12 cellular contexts compared by ENCODE assay signal in the genomic region with DNA sequence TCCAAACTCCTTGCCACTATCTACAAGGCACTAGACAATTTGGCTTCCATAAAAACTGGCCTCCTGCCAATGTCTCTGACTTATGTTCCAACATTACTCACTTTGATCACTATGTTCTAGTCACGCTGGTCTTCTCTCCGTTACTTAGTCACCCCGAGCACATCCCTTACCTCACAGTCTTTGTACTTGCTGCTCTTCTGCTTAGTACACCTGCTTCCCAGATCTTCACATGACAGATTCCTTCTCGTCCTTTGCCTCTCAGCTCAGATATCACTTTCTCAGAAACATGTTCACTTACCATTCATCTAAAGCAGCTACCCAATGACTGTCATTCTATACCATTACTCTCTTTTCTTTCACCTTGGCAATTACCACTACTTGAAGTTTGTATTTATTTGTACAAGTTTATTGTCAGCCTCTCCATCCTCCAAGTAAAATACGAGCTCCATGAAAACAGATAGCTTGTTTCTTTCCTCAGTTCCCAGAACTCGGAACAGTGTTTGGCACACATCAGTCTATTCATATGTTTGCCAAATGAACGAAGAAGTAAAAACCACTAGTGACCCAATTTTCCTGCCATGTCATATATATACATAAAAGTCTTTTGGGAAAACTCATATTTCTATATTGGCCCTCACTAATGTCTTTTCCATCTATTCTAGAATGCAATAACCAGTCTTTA. TPM values are rescaled to one million over a fixed set of nuclear protein-coding genes. Genes with fewer than 3 reads are reported as not detected.
A peak's percentile ranks its signal among the peaks of the same experiment; 100 is the strongest.
DNase-seq lines count a peak whose midpoint lies in the region; ATAC-seq and TF ChIP-seq lines count a peak whose summit lies in the region.
"Had no signal": no experiment of that assay in that cellular context is flagged by ENCODE, and none has a peak within 500 bp of the region (broad histone marks: within the 10 kb centered on the region; RNA-seq: fewer than 3 reads in every experiment).

No MANE protein-coding gene starts in this region.

- no peak overlapping the region for H3K4me2 ChIP-seq in neural progenitor cell
- no peak overlapping the region for H3K4me2 ChIP-seq in mesendoderm (ENCODE audit: low read length)

- H2AFZ ChIP-seq in neural progenitor cell (replicated peaks): no peak overlapping the region

- no CpG with 5 or more reads among the region's 7 CpGs for WGBS in mesendoderm (ENCODE audit: extremely low coverage, insufficient coverage, low lambda C conversion rate)

- H2BK15ac ChIP-seq in mesendoderm (replicated peaks; ENCODE audit: low read depth): no peak overlapping the region

- H3K79me1 ChIP-seq in mesendoderm (ENCODE audit: low read length): no peaks in the 10 kb centered on the region

- H4K20me1 ChIP-seq in neural progenitor cell (ENCODE audit: low read depth): no peaks in the 10 kb centered on the region

- H3F3A ChIP-seq in neural progenitor cell (ENCODE audit: low read depth): no peaks in the 10 kb centered on the region

- peaks cover 2% of the 10 kb centered on the region for H3K9me3 Mint-ChIP-seq in neural progenitor cell
- H3K9me3 Mint-ChIP-seq: central memory CD8-positive, alpha-beta T cell had no signal

- no peaks in the 10 kb centered on the region for H3K4me1 Mint-ChIP-seq in neural progenitor cell
- H3K4me1 Mint-ChIP-seq: central memory CD8-positive, alpha-beta T cell had no signal

- no peak for ATAC-seq in HG02884 (IDR thresholded peaks at IDR 0.05; ENCODE audit: unreplicated experiment)
- no peak for ATAC-seq in HG03571 (IDR thresholded peaks at IDR 0.05; ENCODE audit: unreplicated experiment)
- ATAC-seq: T-helper 17 cell had no signal

- H3K4ac ChIP-seq in mesendoderm (ENCODE audit: low read depth, low read length): no peak overlapping the region

- H4K5ac ChIP-seq in mesendoderm (ENCODE audit: low read length): no peak overlapping the region

- TF ChIP-seq CTCF in BE2C (IDR thresholded peaks at IDR 0.05; ENCODE audit: low read depth, low read length): no peak
- TF ChIP-seq CTCF in choroid plexus epithelial cell (conservative IDR thresholded peaks at IDR 0.05; ENCODE audit: low read depth, low read length): no peak
- TF ChIP-seq CTCF in neural progenitor cell (IDR thresholded peaks at IDR 0.05): no peak

- H3K79me2 ChIP-seq in neural progenitor cell (ENCODE audit: low read depth) (no peaks in the 10 kb centered on the region), mesendoderm (ENCODE audit: control insufficient read depth, insufficient read depth, low read length) (no peaks in the 10 kb centered on the region)

- peaks cover 3% of the 10 kb centered on the region for H3K36me3 Mint-ChIP-seq in neural progenitor cell

- H3K36me3 ChIP-seq in BE2C: no peaks in the 10 kb centered on the region
- H3K36me3 ChIP-seq in neural progenitor cell: no peaks in the 10 kb centered on the region
- H3K36me3 ChIP-seq in mesendoderm (ENCODE audit: control insufficient read depth, insufficient read depth, low read length): no peaks in the 10 kb centered on the region
- H3K36me3 ChIP-seq: ovary, uterus had no signal

- H3K23ac ChIP-seq in mesendoderm (ENCODE audit: low read length): no peak overlapping the region

- no peak overlapping the region for H2BK5ac ChIP-seq in mesendoderm (ENCODE audit: low read length)

- no peak overlapping the region for H3K27ac Mint-ChIP-seq in neural progenitor cell
- H3K27ac Mint-ChIP-seq: T-helper 17 cell had no signal

- H3K27ac ChIP-seq in neural progenitor cell: no peak overlapping the region
- H3K27ac ChIP-seq in mesendoderm (ENCODE audit: low read depth, low read length): no peak overlapping the region
- H3K27ac ChIP-seq: ovary, uterus had no signal

- H4K8ac ChIP-seq in mesendoderm (ENCODE audit: low read depth, low read length): no peak overlapping the region

- no peaks in the 10 kb centered on the region for H3K9me3 ChIP-seq in BE2C
- no peaks in the 10 kb centered on the region for H3K9me3 ChIP-seq in neural progenitor cell (ENCODE audit: low read depth)
- H3K9me3 ChIP-seq: ovary, uterus had no signal

- no peak overlapping the region for H3K4me3 ChIP-seq in BE2C (ENCODE audit: low read depth, low read length)
- no peak overlapping the region for H3K4me3 ChIP-seq in choroid plexus epithelial cell (ENCODE audit: low read depth, low read length)
- H3K4me3 ChIP-seq in neural progenitor cell: no peak overlapping the region
- H3K4me3 ChIP-seq in mesendoderm (ENCODE audit: low read length): no peak overlapping the region
- H3K4me3 ChIP-seq: ovary, uterus had no signal

- H3K4me1 ChIP-seq in BE2C: no peaks in the 10 kb centered on the region
- peaks cover under 1% of the 10 kb centered on the region for H3K4me1 ChIP-seq in neural progenitor cell
- no peaks in the 10 kb centered on the region for H3K4me1 ChIP-seq in mesendoderm (ENCODE audit: control insufficient read depth, low read depth, low read length)
- H3K4me1 ChIP-seq: uterus had no signal

- H2BK120ac ChIP-seq in mesendoderm (ENCODE audit: low read depth, low read length): no peak overlapping the region

- no peak overlapping the region for H3K4me3 Mint-ChIP-seq in neural progenitor cell
- H3K4me3 Mint-ChIP-seq: central memory CD8-positive, alpha-beta T cell; T-helper 17 cell had no signal

- no peaks in the 10 kb centered on the region for H3K27me3 Mint-ChIP-seq in neural progenitor cell (ENCODE audit: insufficient read depth, low read depth)
- H3K27me3 Mint-ChIP-seq: central memory CD8-positive, alpha-beta T cell; T-helper 17 cell had no signal

- H3K56ac ChIP-seq in mesendoderm (ENCODE audit: low read length): no peak overlapping the region

- H3K27me3 ChIP-seq in BE2C (no peaks in the 10 kb centered on the region), neural progenitor cell (peaks cover 4% of the 10 kb centered on the region), mesendoderm (ENCODE audit: insufficient read depth, low read length, poor library complexity) (no peaks in the 10 kb centered on the region)
- H3K27me3 ChIP-seq: ovary, uterus had no signal

- peak; percentile 24 for DNase-seq in BE2C
- DNase-seq in M059J (ENCODE audit: low read depth): peak; percentile 93
- DNase-seq in choroid plexus epithelial cell (ENCODE audit: low read depth): peak; percentile 94
- peak; percentile 56 for DNase-seq in mucosa of gallbladder (ENCODE audit: low spot score)
- no peak for DNase-seq in neural progenitor cell (ENCODE audit: low spot score)
- no peak for DNase-seq in mesendoderm
- DNase-seq: T-helper 17 cell had no signal

- H2AK5ac ChIP-seq in mesendoderm (ENCODE audit: low read length): no peak overlapping the region

- H3K18ac ChIP-seq in mesendoderm (ENCODE audit: low read length): no peak overlapping the region

- H3K9ac ChIP-seq in neural progenitor cell (no peak overlapping the region), mesendoderm (ENCODE audit: low read length) (no peak overlapping the region)

RNA-seq across cellular contexts. Expression of gene SLC22A5, which starts 5.9 kb away (rescaled TPM):
- 13.7 TPM for polyA plus RNA-seq in BE2C (2012; ENCODE audit: insufficient read depth, insufficient read length, low read depth)
- 3.7 and 4.5 TPM in 2 replicates for total RNA-seq in M059J (2014; rRNA removed; shearing (Covaris generic))
- total RNA-seq in mucosa of gallbladder: 27.0 TPM
- 3.1 and 4.3 TPM in 2 replicates for total RNA-seq in neural progenitor cell (ENCODE audit: low replicate concordance)
- 1.1 TPM for polyA plus RNA-seq in mesendoderm (2013, experiment 1 of 2)
- polyA plus RNA-seq in mesendoderm (2013, experiment 2 of 2): 0.88 TPM

Comparison
In these comparisons a context has a peak if more than half of its experiments do, and no peak if none do; other contexts are left out.
1. DNase-seq: peak in BE2C (single experiment), M059J (single experiment), choroid plexus epithelial cell (single experiment) and mucosa of gallbladder (single experiment); none in neural progenitor cell (single experiment) and mesendoderm (single experiment).